22 cellular contexts compared by ENCODE assay signal in genomic region chr1:165836664-165837482, GRCh38. TPM values are rescaled to one million over a fixed set of nuclear protein-coding genes. Genes with fewer than 3 reads are reported as not detected.
A peak's percentile ranks its signal among the peaks of the same experiment; 100 is the strongest.
DNase-seq lines count a peak whose midpoint lies in the region; ATAC-seq, FAIRE-seq and TF ChIP-seq lines count a peak whose summit lies in the region.
"Had no signal": no experiment of that assay in that cellular context is flagged by ENCODE, and none has a peak within 500 bp of the region (broad histone marks: within the 10 kb centered on the region; RNA-seq: fewer than 3 reads in every experiment).

No MANE protein-coding gene starts in this region.

- WGBS in GM12878 (ENCODE audit: insufficient coverage, insufficient replicate concordance, low lambda C conversion rate, missing lambda C conversion rate) = 84% methylated on average over 6 of the region's 6 CpGs

- H3K9ac ChIP-seq in KMS-11 = no peak overlapping the region
- H3K9ac ChIP-seq in GM12878 (ENCODE audit: control insufficient read depth, insufficient read depth, low read length) = no peak overlapping the region
- H3K9ac ChIP-seq: neural progenitor cell had no signal

- H3K4me3 Mint-ChIP-seq in naive thymus-derived CD4-positive, alpha-beta T cell = no peak overlapping the region
- H3K4me3 Mint-ChIP-seq: brain; neural progenitor cell; stimulated activated naive B cell treated with anti-CD40 and anti-IgM and Interleukin-4, amounts not matched to agents 10 μg/mL and 1 μg/mL and 100 μg/mL, for 72 hours had no signal

- H3K4me3 ChIP-seq in KMS-11 (IDR thresholded peaks at IDR 0.05; ENCODE audit: insufficient read depth, low read depth, low read length) (no peak overlapping the region), GM12878 (no peak overlapping the region), osteoblast (ENCODE audit: insufficient read depth, low read length) (no peak overlapping the region)
- H3K4me3 ChIP-seq in naive thymus-derived CD4-positive, alpha-beta T cell (ENCODE audit: low read length) = no peak overlapping the region
- H3K4me3 ChIP-seq: neural progenitor cell, prostate gland, testis had no signal

- TF ChIP-seq RAD21 in GM12878 (IDR thresholded peaks at IDR 0.05; ENCODE audit: insufficient read depth, low read depth, low read length) = no peak

- H3K27me3 Mint-ChIP-seq in naive thymus-derived CD4-positive, alpha-beta T cell = no peaks in the 10 kb centered on the region
- H3K27me3 Mint-ChIP-seq: brain; stimulated activated naive B cell treated with anti-CD40 and anti-IgM and Interleukin-4, amounts not matched to agents 10 μg/mL and 1 μg/mL and 100 μg/mL, for 72 hours had no signal

- no peaks in the 10 kb centered on the region for H3K9me3 ChIP-seq in GM12878 (replicated peaks; ENCODE audit: control insufficient read depth, insufficient read depth, low read length)
- no peaks in the 10 kb centered on the region for H3K9me3 ChIP-seq in osteoblast (ENCODE audit: low read depth, low read length)
- H3K9me3 ChIP-seq in naive thymus-derived CD4-positive, alpha-beta T cell (ENCODE audit: control insufficient read depth in 2 of 3, low read length in 3 of 3) = no peaks in the 10 kb centered on the region
- H3K9me3 ChIP-seq: prostate gland, testis had no signal

- intact Hi-C loops in GM12878 (cut with micrococcal nuclease; ENCODE audit: unreplicated experiment) = no loop called here
- intact Hi-C loops in naive thymus-derived CD4-positive, alpha-beta T cell (cut with micrococcal nuclease) = no loop called here

- peaks cover 92% of the 10 kb centered on the region for H4K20me1 ChIP-seq in KMS-11 (ENCODE audit: insufficient read depth)
- H4K20me1 ChIP-seq in GM12878 (ENCODE audit: control insufficient read depth, insufficient read depth) = no peaks in the 10 kb centered on the region
- peaks cover 52% of the 10 kb centered on the region for H4K20me1 ChIP-seq in osteoblast (ENCODE audit: insufficient read depth, low read length)

- no peak overlapping the region for H2AFZ ChIP-seq in KMS-11 (ENCODE audit: low read depth)
- H2AFZ ChIP-seq in GM12878 (ENCODE audit: control insufficient read depth, low read depth, low read length) = no peak overlapping the region; the same call in 1 of the 2 replicates
- H2AFZ ChIP-seq in osteoblast (ENCODE audit: low read length) = no peak overlapping the region
- H2AFZ ChIP-seq: neural progenitor cell had no signal

- TSS peak; percentile 16 for BruUV-seq in GM12878 (replicated peaks; lab: Mats Ljungman, UMichigan)

- H3K36me3 Mint-ChIP-seq in naive thymus-derived CD4-positive, alpha-beta T cell = peaks cover 0 to 9% (median 0%) of the 10 kb centered on the region in 5 donors

- SMC1A ChIA-PET in GM12878 (lab: Charles Lee; ENCODE audit: uncharacterized antibody, unreplicated experiment) = interaction anchor here (0.7 to 3.5 kb wide), 10 partner anchors 8 to 150 kb away, joined by 3 to 29 read pairs (median 4); no protein-coding TSS in a partner anchor

- H3K27me3 ChIP-seq in KMS-11 (ENCODE audit: insufficient read depth, low read depth) = no peaks in the 10 kb centered on the region
- no peaks in the 10 kb centered on the region for H3K27me3 ChIP-seq in GM12878 (replicated peaks in 1 of 2; ENCODE audit: control insufficient read depth in 2 of 2, insufficient read depth in 2 of 2, low read length in 1 of 2)
- H3K27me3 ChIP-seq in osteoblast (ENCODE audit: insufficient read depth, low read length) = no peaks in the 10 kb centered on the region
- no peaks in the 10 kb centered on the region for H3K27me3 ChIP-seq in naive thymus-derived CD4-positive, alpha-beta T cell (ENCODE audit: control insufficient read depth in 2 of 2, insufficient read depth in 2 of 2, low read length in 2 of 2)
- H3K27me3 ChIP-seq: neural progenitor cell, testis had no signal

- no peak for TF ChIP-seq POLR2A in GM12878 (IDR thresholded peaks at IDR 0.05; ENCODE audit: low read depth, low read length)

- H3K79me2 ChIP-seq in KMS-11 (ENCODE audit: insufficient read depth, low read depth) = peaks cover 99% of the 10 kb centered on the region
- peaks cover 87% of the 10 kb centered on the region for H3K79me2 ChIP-seq in GM12878 (ENCODE audit: control insufficient read depth, insufficient read depth, low read length)
- peaks cover 98% of the 10 kb centered on the region for H3K79me2 ChIP-seq in osteoblast (ENCODE audit: insufficient read depth, low read length)

- ATAC-seq in GM12878 (no peak), GM19463 (IDR thresholded peaks at IDR 0.05; ENCODE audit: unreplicated experiment) (no peak)
- ATAC-seq in naive thymus-derived CD4-positive, alpha-beta T cell = no peak
- ATAC-seq: Right ventricle myocardium inferior; stimulated activated naive B cell treated with anti-CD40 and anti-IgM and Interleukin-4, amounts not matched to agents 10 μg/mL and 1 μg/mL and 100 μg/mL, for 72 hours had no signal

- H3K36me3 ChIP-seq in KMS-11 (ENCODE audit: insufficient read depth) (no peaks in the 10 kb centered on the region), GM12878 (ENCODE audit: control insufficient read depth in 2 of 2, insufficient read depth in 2 of 2, low read length in 1 of 2) (no peaks in the 10 kb centered on the region; a peak in 1 of 4 replicates), osteoblast (ENCODE audit: insufficient read depth, low read length) (peaks cover 4% of the 10 kb centered on the region)
- no peaks in the 10 kb centered on the region for H3K36me3 ChIP-seq in naive thymus-derived CD4-positive, alpha-beta T cell (ENCODE audit: control insufficient read depth in 2 of 3, insufficient read depth in 3 of 3, low read length in 3 of 3)
- H3K36me3 ChIP-seq: prostate gland had no signal

- H3K4me2 ChIP-seq in KMS-11 (peak overlapping the region; percentile 22; the same call in 1 of the 2 replicates), GM12878 (ENCODE audit: control insufficient read depth, insufficient read depth) (no peak overlapping the region; the same call in 1 of the 2 replicates), osteoblast (ENCODE audit: insufficient read depth, low read length) (no peak overlapping the region)
- H3K4me2 ChIP-seq: neural progenitor cell had no signal

- H3K4me1 Mint-ChIP-seq in naive thymus-derived CD4-positive, alpha-beta T cell = peaks cover 0 to 42% (median 3%) of the 10 kb centered on the region in 7 donors

- RAD21 ChIA-PET in GM12878 (lab: Charles Lee; ENCODE audit: unreplicated experiment) = interaction anchor here (1.0 to 4.6 kb wide), 5 partner anchors 9 to 65 kb away, joined by 3 to 13 read pairs (median 6); no protein-coding TSS in a partner anchor

- CTCF ChIA-PET in GM12878 (lab: Yijun Ruan, JAX) = interaction anchor here (0.8 to 2.2 kb wide), 8 partner anchors 8 to 151 kb away, joined by 3 to 11 read pairs (median 4); partner anchors contain the start of gene UCK2
- CTCF ChIA-PET in naive thymus-derived CD4-positive, alpha-beta T cell (lab: Charles Lee) = no interaction called here

- in situ Hi-C loops in GM12878 (cut with MboI) (no loop called here), GM13977 (cut with MboI; ENCODE audit: low pct_unique_long_range_greater_than_20kb, low sequenced_read_pairs, unreplicated experiment) (no loop called here)

- peak; percentile 85 for DNase-seq in DMS79 treated with DMSO at 0.1 percent for 48 hours (lab: John Stamatoyannopoulos, UW)
- DNase-seq in GM12878 (ENCODE audit: low read depth, low spot score) = no peak
- no peak for DNase-seq in osteoblast (ENCODE audit: insufficient read length, low spot score, missing footprints)
- DNase-seq in GM13977 (ENCODE audit: low spot score) = no peak
- DNase-seq in naive thymus-derived CD4-positive, alpha-beta T cell = no peak
- DNase-seq: activated CD4-positive, alpha-beta T cell treated with anti-CD3 and anti-CD28 coated beads for 48 hours; head of caudate nucleus; Kasumi-1; NCI-H1048; NCI-H2081 treated with DMSO at 0.1 percent for 48 hours; NCI-H526; stimulated activated CD4-positive, alpha-beta T cell treated with anti-CD3 and anti-CD28 coated beads, Interleukin-1b, Interleukin-23, amount 100 ng/mL, for 48 hours; stimulated activated naive B cell treated with anti-CD40 and anti-IgM and Interleukin-4, amounts not matched to agents 10 μg/mL and 1 μg/mL and 100 μg/mL, for 72 hours; testis had no signal

- H3K4me1 ChIP-seq in KMS-11 (ENCODE audit: low read depth, poor library complexity, severe bottlenecking) (peaks cover 84% of the 10 kb centered on the region), GM12878 (ENCODE audit: control insufficient read depth, insufficient read depth, low read length) (peaks cover 14% of the 10 kb centered on the region), osteoblast (ENCODE audit: insufficient read depth, low read length) (peaks cover 10% of the 10 kb centered on the region)
- no peaks in the 10 kb centered on the region for H3K4me1 ChIP-seq in naive thymus-derived CD4-positive, alpha-beta T cell (ENCODE audit: control insufficient read depth in 2 of 2, insufficient read depth in 2 of 2, low read length in 2 of 2)
- H3K4me1 ChIP-seq: prostate gland, testis had no signal

- no peaks in the 10 kb centered on the region for H3K9me3 Mint-ChIP-seq in naive thymus-derived CD4-positive, alpha-beta T cell
- H3K9me3 Mint-ChIP-seq: activated T-helper 2 cell treated with anti-CD3 and anti-CD28 coated beads, Interferon-gamma antibody, Interleukin-2, Interleukin-4, amounts not matched to agents 10 μg/mL and 5 μg/mL and 100 μg/mL, durations not matched to agents 14 hours and 24 hours and 36 hours; stimulated activated naive B cell treated with anti-CD40 and anti-IgM and Interleukin-4, amounts not matched to agents 10 μg/mL and 1 μg/mL and 100 μg/mL, for 72 hours had no signal

- no peak for FAIRE-seq in GM12878 (lab: Jason Lieb, UNC)
- FAIRE-seq: colon had no signal

- no peak for TF ChIP-seq CTCF in KMS-11 (conservative IDR thresholded peaks at IDR 0.05; ENCODE audit: low read depth, low read length)
- no peak for TF ChIP-seq CTCF in GM12878 (IDR thresholded peaks at IDR 0.05 in 2 of 3, conservative IDR thresholded peaks at IDR 0.05 in 1 of 3; ENCODE audit: control insufficient read depth in 2 of 3, extremely low read depth in 1 of 3, insufficient read depth in 1 of 3, low read depth in 3 of 3, low read length in 3 of 3)
- TF ChIP-seq CTCF in osteoblast (IDR thresholded peaks at IDR 0.05; ENCODE audit: extremely low read depth, low read depth, low read length) = no peak
- TF ChIP-seq CTCF in GM13977 (IDR thresholded peaks at IDR 0.05; ENCODE audit: extremely low read depth, insufficient read depth, missing control alignments) = no peak

- POLR2A ChIA-PET in GM12878 (lab: Charles Lee) = interaction anchor here (0.6 to 1.3 kb wide), 4 partner anchors 8 to 358 kb away, joined by 3 to 9 read pairs (median 4); no protein-coding TSS in a partner anchor
- POLR2A ChIA-PET in naive thymus-derived CD4-positive, alpha-beta T cell (lab: Charles Lee) = no interaction called here

- no peak overlapping the region for H3K27ac Mint-ChIP-seq in naive thymus-derived CD4-positive, alpha-beta T cell
- H3K27ac Mint-ChIP-seq: activated T-helper 2 cell treated with anti-CD3 and anti-CD28 coated beads, Interferon-gamma antibody, Interleukin-2, Interleukin-4, amounts not matched to agents 10 μg/mL and 5 μg/mL and 100 μg/mL, durations not matched to agents 14 hours and 24 hours and 36 hours; brain; neural progenitor cell; stimulated activated naive B cell treated with anti-CD40 and anti-IgM and Interleukin-4, amounts not matched to agents 10 μg/mL and 1 μg/mL and 100 μg/mL, for 72 hours had no signal

- no peak for TF ChIP-seq EP300 in GM12878 (IDR thresholded peaks at IDR 0.05; ENCODE audit: borderline replicate concordance in 1 of 2, control insufficient read depth in 1 of 2, low read depth in 2 of 2, low read length in 2 of 2)

- H3K27ac ChIP-seq in KMS-11 (peak overlapping the region; percentile 4; the same call in 1 of the 2 replicates), GM12878 (ENCODE audit: control insufficient read depth, insufficient read depth) (no peak overlapping the region; the same call in 1 of the 2 replicates), osteoblast (ENCODE audit: low read depth, low read length) (peak overlapping the region; percentile 8)
- no peak overlapping the region for H3K27ac ChIP-seq in naive thymus-derived CD4-positive, alpha-beta T cell (ENCODE audit: low read depth, low read length)
- H3K27ac ChIP-seq: neural progenitor cell, prostate gland, testis had no signal

RNA-seq across cellular contexts. Expression of gene UCK2, which starts 9.5 kb away (rescaled TPM):
- total RNA-seq in GM12878 (2013; cell fraction: nucleolus; rRNA removed) = 49.7 and 55.2 TPM in 2 replicates
- 99.9 and 105 TPM in 2 replicates for total RNA-seq in GM12878 (2014; rRNA removed)
- total RNA-seq in GM12878 (2014; rRNA removed; fragmentation: Illumina TruSeq; extraction: Trizol) = 55.3 and 57.0 TPM in 2 replicates
- 70.9 and 74.0 TPM in 2 replicates for total RNA-seq in GM12878 (2021)
- polyA plus RNA-seq in GM12878 (2011; ENCODE audit: low read depth) = 35.8 TPM
- polyA plus RNA-seq in GM12878 (2011; rRNA removed) = 79.0 and 95.4 TPM in 2 replicates
- polyA plus RNA-seq in GM12878 (2011; cell fraction: cytosol; rRNA removed) = 117 and 130 TPM in 2 replicates
- polyA plus RNA-seq in GM12878 (2011; cell fraction: nucleus; rRNA removed) = 66.9 and 67.2 TPM in 2 replicates
- 34.8 and 36.4 TPM in 2 replicates for polyA plus RNA-seq in GM12878 (2012)
- polyA plus RNA-seq in GM12878 (2014; fragmentation: Illumina TruSeq; extraction: Trizol) = 59.0 and 70.7 TPM in 2 replicates
- polyA plus RNA-seq in GM12878 (2014; fragmentation: Nextera tagmentation; extraction: Ambion mirVana) = 10 to 100 TPM; 67.0 to 74.3 TPM
- 96.3 and 97.0 TPM in 2 replicates for polyA plus RNA-seq in GM12878 (2014; rRNA removed)
- polyA plus RNA-seq in GM12878 (2016; fragmentation: Nextera tagmentation; extraction: Ambion mirVana) = 100 to 1,000 TPM in 1 of 2 experiments, 10 to 100 TPM in 1; 97.6 to 106 TPM
- 129 and 137 TPM in 2 replicates for polyA minus RNA-seq in GM12878 (2011; rRNA and poly(A)+ RNA removed)
- polyA minus RNA-seq in GM12878 (2011; cell fraction: cytosol; rRNA and poly(A)+ RNA removed) = 42.0 and 46.0 TPM in 2 replicates
- 27.6 and 52.4 TPM in 2 replicates for polyA minus RNA-seq in GM12878 (2011; cell fraction: nucleus; rRNA and poly(A)+ RNA removed)
- 63.9 and 74.2 TPM in 2 replicates for total RNA-seq in osteoblast
- total RNA-seq in naive thymus-derived CD4-positive, alpha-beta T cell = 10 to 100 TPM in 1 of 5 experiments, 1 to 10 TPM in 2, under 1 TPM in 2; 0.89 to 32.7 (median 1.2) TPM
- polyA plus RNA-seq in naive thymus-derived CD4-positive, alpha-beta T cell = 1 to 10 TPM; 1.0 to 1.2 TPM

Comparison
In these comparisons a context has a peak if more than half of its experiments do, and no peak if none do; other contexts are left out.
1. H3K27ac ChIP-seq: peak in KMS-11 (single experiment) and osteoblast (single experiment); none in GM12878 (single experiment) and naive thymus-derived CD4-positive, alpha-beta T cell (single experiment).